ENCODE assay signal across 14 cellular contexts in genomic region chr11:12123799-12124198, GRCh38. TPM values are rescaled to one million over a fixed set of nuclear protein-coding genes. Genes with fewer than 3 reads are reported as not detected.
DNase-seq lines count a peak whose midpoint lies in the region; ATAC-seq and TF ChIP-seq lines count a peak whose summit lies in the region.
"Had no signal": no experiment of that assay in that cellular context is flagged by ENCODE, and none has a peak within 500 bp of the region (broad histone marks: within the 10 kb centered on the region; RNA-seq: fewer than 3 reads in every experiment).

No MANE protein-coding gene starts in this region.

- H3K27me3 ChIP-seq in breast epithelium, result no peaks in the 10 kb centered on the region
- H3K27me3 ChIP-seq in tibial artery, result no peaks in the 10 kb centered on the region
- no peaks in the 10 kb centered on the region for H3K27me3 ChIP-seq in PC-3 (ENCODE audit: low read length)
- H3K27me3 ChIP-seq: Peyer's patch, upper lobe of left lung had no signal

- peaks cover 12% of the 10 kb centered on the region for H3K36me3 Mint-ChIP-seq in MCF 10A (ENCODE audit: insufficient read depth, unreplicated experiment)
- H3K36me3 Mint-ChIP-seq in brain, result no peaks in the 10 kb centered on the region
- no peaks in the 10 kb centered on the region for H3K36me3 Mint-ChIP-seq in type B pancreatic cell

- BruUV-seq in MCF 10A (replicated peaks; lab: Mats Ljungman, UMichigan), result no TSS peak
- no TSS peak for BruUV-seq in PC-3 (replicated peaks; lab: Mats Ljungman, UMichigan)

- H3K27ac ChIP-seq in breast epithelium (peak overlapping the region in 1 of 2 donors; percentile 29), tibial artery (peak overlapping the region; percentile 94 to 99), PC-3 (ENCODE audit: low read length) (no peak overlapping the region)

- H3K27me3 Mint-ChIP-seq in MCF 10A (ENCODE audit: insufficient read depth, unreplicated experiment), result no peaks in the 10 kb centered on the region
- peaks cover 21% of the 10 kb centered on the region for H3K27me3 Mint-ChIP-seq in brain
- H3K27me3 Mint-ChIP-seq in type B pancreatic cell, result peaks cover 8% of the 10 kb centered on the region
- H3K27me3 Mint-ChIP-seq: naive thymus-derived CD4-positive, alpha-beta T cell had no signal

- no peak for TF ChIP-seq POLR2A in breast epithelium (IDR thresholded peaks at IDR 0.05)

- peaks cover 92% of the 10 kb centered on the region for H3K79me2 ChIP-seq in PC-3 (ENCODE audit: low read length)

- no peaks in the 10 kb centered on the region for H3K9me3 Mint-ChIP-seq in MCF 10A (ENCODE audit: unreplicated experiment)
- no peaks in the 10 kb centered on the region for H3K9me3 Mint-ChIP-seq in brain
- H3K9me3 Mint-ChIP-seq in type B pancreatic cell, result no peaks in the 10 kb centered on the region
- H3K9me3 Mint-ChIP-seq: naive thymus-derived CD4-positive, alpha-beta T cell had no signal

- H4K20me1 ChIP-seq in PC-3 (ENCODE audit: low read length), result peaks cover 4% of the 10 kb centered on the region; the same call in 1 of the 2 replicates

- H3K4me1 Mint-ChIP-seq in MCF 10A (ENCODE audit: insufficient read depth, unreplicated experiment) (peaks cover 58% of the 10 kb centered on the region), brain (peaks cover 63% of the 10 kb centered on the region), type B pancreatic cell (ENCODE audit: unreplicated experiment) (peaks cover 12% of the 10 kb centered on the region)

- no peak overlapping the region for H3K9ac ChIP-seq in PC-3 (ENCODE audit: low read length)

- no peaks in the 10 kb centered on the region for H3K9me3 ChIP-seq in breast epithelium
- no peaks in the 10 kb centered on the region for H3K9me3 ChIP-seq in tibial artery
- H3K9me3 ChIP-seq in PC-3 (ENCODE audit: low read length), result no peaks in the 10 kb centered on the region
- H3K9me3 ChIP-seq: Peyer's patch, upper lobe of left lung had no signal

- no peaks in the 10 kb centered on the region for H3K9me2 ChIP-seq in PC-3 (replicated peaks; ENCODE audit: low read length)

- CTCF ChIA-PET in MCF 10A (lab: Yijun Ruan, JAX) (interaction anchor here (0.6 to 3.2 kb wide), 7 partner anchors 34 to 173 kb away, joined by 3 to 22 read pairs (median 4); no protein-coding TSS in a partner anchor), PC-3 (lab: Charles Lee) (no interaction called here)

- H3K27ac Mint-ChIP-seq in MCF 10A (ENCODE audit: low read depth, unreplicated experiment) (peak overlapping the region; percentile 65), brain (peak overlapping the region in 3 of 5 experiments; percentile 3 to 87 (median 34)), type B pancreatic cell (no peak overlapping the region)

- peak; percentile 34 for ATAC-seq in left ventricle myocardium superior
- no peak for ATAC-seq in PC-3
- ATAC-seq: activated CD8-positive, alpha-beta T cell treated with anti-CD3 and anti-CD28 coated beads, Interleukin-2, amount 10 ng/mL, durations not matched to agents 7 days and 5 days had no signal

- no peak overlapping the region for H3K4me3 Mint-ChIP-seq in MCF 10A (ENCODE audit: unreplicated experiment)
- H3K4me3 Mint-ChIP-seq in brain, result no peak overlapping the region
- H3K4me3 Mint-ChIP-seq in type B pancreatic cell, result no peak overlapping the region
- H3K4me3 Mint-ChIP-seq: activated CD8-positive, alpha-beta T cell treated with anti-CD3 and anti-CD28 coated beads, Interleukin-2, amount 10 ng/mL, durations not matched to agents 7 days and 5 days had no signal

- H3K4me3 ChIP-seq in breast epithelium (no peak overlapping the region), tibial artery (no peak overlapping the region), PC-3 (ENCODE audit: low read length) (no peak overlapping the region)
- H3K4me3 ChIP-seq: Peyer's patch, skin epidermis, upper lobe of left lung had no signal

- TF ChIP-seq CTCF in MCF 10A (IDR thresholded peaks at IDR 0.05; ENCODE audit: unreplicated experiment) (no peak), breast epithelium (IDR thresholded peaks at IDR 0.05) (no peak), brain (conservative IDR thresholded peaks at IDR 0.05) (no peak), tibial artery (IDR thresholded peaks at IDR 0.05) (no peak), PC-3 (conservative IDR thresholded peaks at IDR 0.05; ENCODE audit: low read depth, low read length) (no peak), type B pancreatic cell (conservative IDR thresholded peaks at IDR 0.05) (no peak)

- H3K4me2 ChIP-seq in PC-3 (ENCODE audit: low read length), result no peak overlapping the region

- peaks cover 5% of the 10 kb centered on the region for H3F3A ChIP-seq in PC-3 (ENCODE audit: low read length, unreplicated experiment)

- POLR2A ChIA-PET in MCF 10A (lab: Yijun Ruan, JAX), result interaction anchor here (0.6 to 8.3 kb wide), 16 partner anchors 13 to 372 kb away, joined by 3 to 79 read pairs (median 4); partner anchors contain the start of gene MICAL2
- POLR2A ChIA-PET in PC-3 (lab: Charles Lee; ENCODE audit: unreplicated experiment), result no interaction called here

- intact Hi-C loops in MCF 10A (cut with micrococcal nuclease) (loop anchor here (5.0 kb wide), 1 partner anchor 44 kb away; no protein-coding TSS in a partner anchor), breast epithelium (cut with DNase I; ENCODE audit: low total_unique reads) (no loop called here), left ventricle myocardium superior (cut with micrococcal nuclease) (no loop called here), tibial artery (cut with DNase I; ENCODE audit: low total_unique reads) (no loop called here), PC-3 (cut with micrococcal nuclease) (no loop called here)

- no peaks in the 10 kb centered on the region for H3K4me1 ChIP-seq in breast epithelium
- peaks cover 4 to 100% (median 83%) of the 10 kb centered on the region in 4 donors for H3K4me1 ChIP-seq in tibial artery
- peaks cover 68% of the 10 kb centered on the region for H3K4me1 ChIP-seq in PC-3 (ENCODE audit: insufficient read depth, low read length)

- H2AFZ ChIP-seq in PC-3 (ENCODE audit: low read length), result no peak overlapping the region

- H3K36me3 ChIP-seq in breast epithelium (no peaks in the 10 kb centered on the region), tibial artery (no peaks in the 10 kb centered on the region), PC-3 (ENCODE audit: low read depth, low read length) (peaks cover 6% of the 10 kb centered on the region; the same call in 1 of the 2 replicates)
- H3K36me3 ChIP-seq: upper lobe of left lung had no signal

- DNase-seq in MCF 10A (ENCODE audit: unreplicated experiment) (no peak), breast epithelium (ENCODE audit: low spot score in 2 of 2) (no peak), left ventricle myocardium superior (no peak), tibial artery (no peak), PC-3 (no peak), type B pancreatic cell (ENCODE audit: extremely low spot score, unreplicated experiment) (no peak), SKM-1 (lab: John Stamatoyannopoulos, UW; ENCODE audit: unreplicated experiment) (no peak)
- DNase-seq: activated CD8-positive, alpha-beta T cell treated with anti-CD3 and anti-CD28 coated beads, Interleukin-2, amount 10 ng/mL, durations not matched to agents 7 days and 5 days; naive thymus-derived CD4-positive, alpha-beta T cell; Peyer's patch; T1000; upper lobe of left lung had no signal

RNA-seq across cellular contexts. Expression of gene MICAL2, which starts 13.4 kb away (rescaled TPM):
- total RNA-seq in MCF 10A (2022) (151 and 154 TPM in 2 replicates), breast epithelium (10 to 100 TPM; 30.9 to 52.4 (median 38.6) TPM), left ventricle myocardium superior (57.1 TPM), PC-3 (2014; rRNA removed) (50.1 and 62.9 TPM in 2 replicates), type B pancreatic cell (ENCODE audit: low replicate concordance) (35.7 and 38.0 TPM in 2 replicates)
- 62.9 TPM for polyA plus RNA-seq in brain (ENCODE audit: insufficient read depth, low read depth, low replicate concordance)
